ENCODE assay signal across 8 cellular contexts in genomic region chr3:138186803-138187295, GRCh38. TPM values are rescaled to one million over a fixed set of nuclear protein-coding genes. Genes with fewer than 3 reads are reported as not detected.
DNase-seq lines count a peak whose midpoint lies in the region; ATAC-seq and TF ChIP-seq lines count a peak whose summit lies in the region.

No MANE protein-coding gene starts in this region.

- TF ChIP-seq CTCF in OCI-LY3 (IDR thresholded peaks at IDR 0.05; ENCODE audit: low read depth, low read length) (no peak), neural progenitor cell (IDR thresholded peaks at IDR 0.05) (no peak)

- H3F3A ChIP-seq in neural progenitor cell (ENCODE audit: low read depth): peaks cover 6% of the 10 kb centered on the region

- H3K4me1 Mint-ChIP-seq in CD4-positive, alpha-beta memory T cell: peaks cover 30 to 51% (median 40%) of the 10 kb centered on the region in 4 donors
- peaks cover 18% of the 10 kb centered on the region for H3K4me1 Mint-ChIP-seq in neural progenitor cell

- H3K27me3 Mint-ChIP-seq in CD4-positive, alpha-beta memory T cell: peaks cover 0 to 2% of the 10 kb centered on the region in 2 donors
- H3K27me3 Mint-ChIP-seq in neural progenitor cell (ENCODE audit: insufficient read depth, low read depth): peaks cover 12% of the 10 kb centered on the region

- peak; percentile 91 for ATAC-seq in GM19455 (IDR thresholded peaks at IDR 0.05; ENCODE audit: unreplicated experiment)
- peak; percentile 94 for ATAC-seq in HG03571 (IDR thresholded peaks at IDR 0.05; ENCODE audit: unreplicated experiment)

- peak overlapping the region; percentile 94 to 99 (median 97) for H3K4me3 Mint-ChIP-seq in CD4-positive, alpha-beta memory T cell
- peak overlapping the region; percentile 95 for H3K4me3 Mint-ChIP-seq in neural progenitor cell

- POLR2A ChIA-PET in CD4-positive, alpha-beta memory T cell (lab: Charles Lee; ENCODE audit: partially characterized antibody): interaction anchor here (0.6 to 5.2 kb wide), 8 partner anchors 10 to 649 kb away, joined by 3 to 63 read pairs (median 3); partner anchors contain the start of genes CEP70 and DBR1

- intact Hi-C loops in CD4-positive, alpha-beta memory T cell (cut with micrococcal nuclease): loop anchor here (1.0 to 10.0 kb wide), 9 partner anchors 13 to 1992 kb away; partner anchors contain the start of genes CEP70, DBR1, FOXL2 and FOXL2NB

- H3K4me2 ChIP-seq in OCI-LY3 (ENCODE audit: low read length): peak overlapping the region; percentile 84
- peak overlapping the region; percentile 86 for H3K4me2 ChIP-seq in neural progenitor cell

- H3K27ac ChIP-seq in CD4-positive, alpha-beta memory T cell (ENCODE audit: low read depth, low read length): peak overlapping the region; percentile 87
- H3K27ac ChIP-seq in OCI-LY3 (ENCODE audit: low read length): peak overlapping the region; percentile 61
- peak overlapping the region; percentile 94 for H3K27ac ChIP-seq in neural progenitor cell
- peak overlapping the region; percentile 93 for H3K27ac ChIP-seq in subcutaneous abdominal adipose tissue (ENCODE audit: low read depth, low read length)

- peak; percentile 88 to 90 (median 89) for DNase-seq in CD4-positive, alpha-beta memory T cell
- DNase-seq in activated T-helper 1 cell treated with Interleukin-2 at 50 U/mL for 16 hours (ENCODE audit: low read depth): peak; percentile 82
- peak; percentile 79 for DNase-seq in fibroblast of the conjunctiva (ENCODE audit: low read depth)
- DNase-seq in neural progenitor cell (ENCODE audit: low spot score): peak; percentile 95

- H3K36me3 Mint-ChIP-seq in CD4-positive, alpha-beta memory T cell: peaks cover 10 to 22% of the 10 kb centered on the region in 2 donors
- H3K36me3 Mint-ChIP-seq in neural progenitor cell: peaks cover 13% of the 10 kb centered on the region

- peaks cover 42% of the 10 kb centered on the region for H3K4me1 ChIP-seq in CD4-positive, alpha-beta memory T cell (ENCODE audit: insufficient read depth, low read length)
- peaks cover 25% of the 10 kb centered on the region for H3K4me1 ChIP-seq in OCI-LY3 (ENCODE audit: low read length)
- peaks cover 13% of the 10 kb centered on the region for H3K4me1 ChIP-seq in neural progenitor cell
- H3K4me1 ChIP-seq in subcutaneous abdominal adipose tissue (ENCODE audit: control insufficient read depth in 5 of 5, insufficient read depth in 5 of 5, low read length in 5 of 5): peaks cover 0 to 26% (median 20%) of the 10 kb centered on the region in 5 donors

- H3K36me3 ChIP-seq in CD4-positive, alpha-beta memory T cell (ENCODE audit: insufficient read depth, low read length): no peaks in the 10 kb centered on the region
- H3K36me3 ChIP-seq in OCI-LY3 (replicated peaks; ENCODE audit: low read depth, low read length) (peaks cover 16% of the 10 kb centered on the region), neural progenitor cell (peaks cover 7% of the 10 kb centered on the region), subcutaneous abdominal adipose tissue (ENCODE audit: control insufficient read depth in 5 of 5, insufficient read depth in 5 of 5, low read length in 5 of 5) (no peaks in the 10 kb centered on the region)

- H3K9me3 Mint-ChIP-seq in CD4-positive, alpha-beta memory T cell: peaks cover 0 to 2% (median 0%) of the 10 kb centered on the region in 8 donors
- H3K9me3 Mint-ChIP-seq in neural progenitor cell: no peaks in the 10 kb centered on the region

- H3K79me2 ChIP-seq in OCI-LY3 (ENCODE audit: low read length): peaks cover 44% of the 10 kb centered on the region
- peaks cover 45% of the 10 kb centered on the region for H3K79me2 ChIP-seq in neural progenitor cell (ENCODE audit: low read depth)

- CTCF ChIA-PET in CD4-positive, alpha-beta memory T cell (lab: Charles Lee; ENCODE audit: partially characterized antibody): interaction anchor here (1.5 to 2.0 kb wide), 4 partner anchors 9 to 736 kb away, joined by 4 to 16 read pairs (median 6); partner anchors contain the start of gene DBR1

- H3K9ac ChIP-seq in OCI-LY3 (ENCODE audit: low read length): peak overlapping the region; percentile 85
- peak overlapping the region; percentile 94 for H3K9ac ChIP-seq in neural progenitor cell
- peak overlapping the region; percentile 51 to 96 (median 95) for H3K9ac ChIP-seq in subcutaneous abdominal adipose tissue (ENCODE audit: low read length in 5 of 5)

- no peaks in the 10 kb centered on the region for H3K27me3 ChIP-seq in CD4-positive, alpha-beta memory T cell (ENCODE audit: insufficient read depth, low read length)
- H3K27me3 ChIP-seq in OCI-LY3 (ENCODE audit: low read depth, low read length): peaks cover 16% of the 10 kb centered on the region; the same call in 1 of the 2 replicates
- peaks cover 27% of the 10 kb centered on the region for H3K27me3 ChIP-seq in neural progenitor cell
- no peaks in the 10 kb centered on the region for H3K27me3 ChIP-seq in subcutaneous abdominal adipose tissue (ENCODE audit: control insufficient read depth in 5 of 5, insufficient read depth in 4 of 5, low read length in 5 of 5)

- H2AFZ ChIP-seq in OCI-LY3 (ENCODE audit: low read depth, low read length): peak overlapping the region; percentile 98
- peak overlapping the region; percentile 95 for H2AFZ ChIP-seq in neural progenitor cell (replicated peaks)

- H3K9me3 ChIP-seq in CD4-positive, alpha-beta memory T cell (ENCODE audit: control insufficient read depth in 1 of 2, low read length in 2 of 2): no peaks in the 10 kb centered on the region
- H3K9me3 ChIP-seq in OCI-LY3 (ENCODE audit: insufficient read depth, low read length) (no peaks in the 10 kb centered on the region), neural progenitor cell (ENCODE audit: low read depth) (no peaks in the 10 kb centered on the region), subcutaneous abdominal adipose tissue (ENCODE audit: control insufficient read depth in 5 of 5, low read length in 5 of 5) (no peaks in the 10 kb centered on the region)

- H3K4me3 ChIP-seq in CD4-positive, alpha-beta memory T cell (ENCODE audit: low read length in 2 of 2): peak overlapping the region; percentile 94 to 97
- H3K4me3 ChIP-seq in OCI-LY3 (ENCODE audit: low read length) (peak overlapping the region; percentile 99), neural progenitor cell (peak overlapping the region; percentile 72), subcutaneous abdominal adipose tissue (ENCODE audit: low read depth in 1 of 5, low read length in 5 of 5) (peak overlapping the region; percentile 84 to 97 (median 96))

- peak overlapping the region; percentile 90 to 98 (median 96) for H3K27ac Mint-ChIP-seq in CD4-positive, alpha-beta memory T cell
- H3K27ac Mint-ChIP-seq in neural progenitor cell: peak overlapping the region; percentile 100

- H4K20me1 ChIP-seq in OCI-LY3 (ENCODE audit: insufficient read depth, low read length) (peaks cover 24% of the 10 kb centered on the region; the same call in 1 of the 2 replicates), neural progenitor cell (ENCODE audit: low read depth) (peaks cover 22% of the 10 kb centered on the region)

RNA-seq across cellular contexts. Expression of gene ARMC8, which starts 0.3 kb away (rescaled TPM):
- total RNA-seq in CD4-positive, alpha-beta memory T cell: 10 to 100 TPM; 71.0 to 72.6 TPM
- polyA plus RNA-seq in CD4-positive, alpha-beta memory T cell: 10 to 100 TPM; 52.0 to 53.4 TPM
- 61.9 and 80.3 TPM in 2 replicates for total RNA-seq in neural progenitor cell (ENCODE audit: low replicate concordance)

RNA-seq across cellular contexts. Expression of gene DBR1, which starts 12.1 kb away (rescaled TPM):
- 10 to 100 TPM; 34.2 to 36.2 TPM for total RNA-seq in CD4-positive, alpha-beta memory T cell
- 10 to 100 TPM; 14.8 to 16.5 TPM for polyA plus RNA-seq in CD4-positive, alpha-beta memory T cell
- total RNA-seq in neural progenitor cell (ENCODE audit: low replicate concordance): 20.2 and 32.1 TPM in 2 replicates

RNA-seq across cellular contexts. Expression of gene A4GNT, which starts 54.7 kb away (rescaled TPM):
- total RNA-seq in CD4-positive, alpha-beta memory T cell: not detected
- not detected for polyA plus RNA-seq in CD4-positive, alpha-beta memory T cell
- not detected in 2 replicates for total RNA-seq in neural progenitor cell (ENCODE audit: low replicate concordance)

Comparison
In these comparisons a context has a peak if more than half of its experiments do, and no peak if none do; other contexts are left out.
1. Peak in every context shown above with its lines: DNase-seq, ATAC-seq, H3K4me3 ChIP-seq and H3K27ac ChIP-seq.